1 cellular context compared by ENCODE assay signal in the genomic region with DNA sequence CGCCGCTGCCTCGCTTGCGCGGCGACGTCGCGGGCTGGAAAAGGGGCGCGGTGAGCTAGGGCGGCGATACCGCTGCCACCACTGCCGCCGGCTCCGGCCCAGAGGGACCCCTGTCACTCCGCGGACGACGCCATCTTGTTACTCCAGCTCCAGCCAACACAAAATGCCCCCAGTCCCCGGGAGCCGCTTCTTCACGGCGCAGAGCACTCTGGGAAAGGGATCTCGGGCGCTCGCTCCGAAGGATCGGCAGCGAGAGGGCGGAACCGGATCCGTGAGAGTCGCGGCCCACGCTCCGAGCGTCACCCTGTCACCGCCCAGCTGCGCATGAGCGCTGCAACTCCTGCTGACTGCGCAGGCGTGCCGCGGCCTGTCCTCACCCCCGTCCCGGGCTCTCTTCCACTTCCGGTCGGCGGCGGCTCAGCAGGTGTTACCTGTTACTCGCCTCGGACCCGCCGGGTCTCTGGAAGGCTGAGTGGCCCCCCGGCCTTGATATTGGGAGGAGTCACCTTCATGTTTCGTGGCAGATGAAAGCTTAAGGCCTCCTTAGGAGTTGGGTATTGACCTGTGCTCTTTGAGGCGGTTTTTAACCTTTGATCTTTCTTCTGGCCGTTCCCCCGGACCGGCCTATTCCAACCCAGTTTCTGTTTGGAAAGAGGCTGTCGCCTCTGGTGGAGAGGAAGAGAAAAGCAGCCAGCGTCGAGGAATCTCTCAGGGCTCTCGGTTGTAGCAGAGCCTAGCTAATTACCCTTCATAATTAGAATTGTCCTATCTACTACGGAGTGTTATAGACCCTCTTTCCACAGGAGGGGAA.
TF ChIP-seq lines count a peak whose summit lies in the region.

CSNK1A1 (minus strand) TSS at position 213 of the 811 bp plus-strand sequence. CDS start 475 bp downstream, outside the sequence.

TF ChIP-seq in K562, 482 proteins besides CTCF, POLR2A, EP300 and RAD21 (continued from another document and continues in another):
- TF ChIP-seq, protein P1, sequence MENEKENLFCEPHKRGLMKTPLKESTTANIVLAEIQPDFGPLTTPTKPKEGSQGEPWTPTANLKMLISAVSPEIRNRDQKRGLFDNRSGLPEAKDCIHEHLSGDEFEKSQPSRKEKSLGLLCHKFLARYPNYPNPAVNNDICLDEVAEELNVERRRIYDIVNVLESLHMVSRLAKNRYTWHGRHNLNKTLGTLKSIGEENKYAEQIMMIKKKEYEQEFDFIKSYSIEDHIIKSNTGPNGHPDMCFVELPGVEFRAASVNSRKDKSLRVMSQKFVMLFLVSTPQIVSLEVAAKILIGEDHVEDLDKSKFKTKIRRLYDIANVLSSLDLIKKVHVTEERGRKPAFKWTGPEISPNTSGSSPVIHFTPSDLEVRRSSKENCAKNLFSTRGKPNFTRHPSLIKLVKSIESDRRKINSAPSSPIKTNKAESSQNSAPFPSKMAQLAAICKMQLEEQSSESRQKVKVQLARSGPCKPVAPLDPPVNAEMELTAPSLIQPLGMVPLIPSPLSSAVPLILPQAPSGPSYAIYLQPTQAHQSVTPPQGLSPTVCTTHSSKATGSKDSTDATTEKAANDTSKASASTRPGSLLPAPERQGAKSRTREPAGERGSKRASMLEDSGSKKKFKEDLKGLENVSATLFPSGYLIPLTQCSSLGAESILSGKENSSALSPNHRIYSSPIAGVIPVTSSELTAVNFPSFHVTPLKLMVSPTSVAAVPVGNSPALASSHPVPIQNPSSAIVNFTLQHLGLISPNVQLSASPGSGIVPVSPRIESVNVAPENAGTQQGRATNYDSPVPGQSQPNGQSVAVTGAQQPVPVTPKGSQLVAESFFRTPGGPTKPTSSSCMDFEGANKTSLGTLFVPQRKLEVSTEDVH (IDR thresholded peaks at IDR 0.05; ENCODE audit: low read depth, partially characterized antibody) = peak; percentile 49
- TF ChIP-seq, protein P2, sequence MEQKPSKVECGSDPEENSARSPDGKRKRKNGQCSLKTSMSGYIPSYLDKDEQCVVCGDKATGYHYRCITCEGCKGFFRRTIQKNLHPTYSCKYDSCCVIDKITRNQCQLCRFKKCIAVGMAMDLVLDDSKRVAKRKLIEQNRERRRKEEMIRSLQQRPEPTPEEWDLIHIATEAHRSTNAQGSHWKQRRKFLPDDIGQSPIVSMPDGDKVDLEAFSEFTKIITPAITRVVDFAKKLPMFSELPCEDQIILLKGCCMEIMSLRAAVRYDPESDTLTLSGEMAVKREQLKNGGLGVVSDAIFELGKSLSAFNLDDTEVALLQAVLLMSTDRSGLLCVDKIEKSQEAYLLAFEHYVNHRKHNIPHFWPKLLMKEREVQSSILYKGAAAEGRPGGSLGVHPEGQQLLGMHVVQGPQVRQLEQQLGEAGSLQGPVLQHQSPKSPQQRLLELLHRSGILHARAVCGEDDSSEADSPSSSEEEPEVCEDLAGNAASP (IDR thresholded peaks at IDR 0.05) = no peak
- TF ChIP-seq, protein P3, sequence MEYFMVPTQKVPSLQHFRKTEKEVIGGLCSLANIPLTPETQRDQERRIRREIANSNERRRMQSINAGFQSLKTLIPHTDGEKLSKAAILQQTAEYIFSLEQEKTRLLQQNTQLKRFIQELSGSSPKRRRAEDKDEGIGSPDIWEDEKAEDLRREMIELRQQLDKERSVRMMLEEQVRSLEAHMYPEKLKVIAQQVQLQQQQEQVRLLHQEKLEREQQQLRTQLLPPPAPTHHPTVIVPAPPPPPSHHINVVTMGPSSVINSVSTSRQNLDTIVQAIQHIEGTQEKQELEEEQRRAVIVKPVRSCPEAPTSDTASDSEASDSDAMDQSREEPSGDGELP (CRISPR knock-in tag; IDR thresholded peaks at IDR 0.05; ENCODE audit: borderline replicate concordance) = peak; percentile 92
- TF ChIP-seq HDAC2 (IDR thresholded peaks at IDR 0.05) (peak; percentile 69; the same call in 1 of the 2 replicates), MYC (IDR thresholded peaks at IDR 0.05; ENCODE audit: low read depth, low read length) (no peak; the same call in none of the 2 replicates), MYC (CRISPR knock-in tag; IDR thresholded peaks at IDR 0.05; ENCODE audit: borderline replicate concordance, low read depth) (0 out of 2 replicates have a peak, but pooled peaks have one; percentile 35), PBX2 (CRISPR knock-in tag; IDR thresholded peaks at IDR 0.05; ENCODE audit: low read depth) (no peak), PBX2 (tag; conservative IDR thresholded peaks at IDR 0.05; ENCODE audit: low read depth) (no peak), POLR2B (IDR thresholded peaks at IDR 0.05; ENCODE audit: low read depth, partially characterized antibody) (peak; percentile 95), HDAC6 (IDR thresholded peaks at IDR 0.05; ENCODE audit: low read depth, low read length) (no peak), CREB1 (IDR thresholded peaks at IDR 0.05) (peak; percentile 75), CREB1 (CRISPR knock-in tag; IDR thresholded peaks at IDR 0.05) (peak; percentile 88), GABPB1 (CRISPR knock-in tag; IDR thresholded peaks at IDR 0.05) (peak; percentile 98), TAF9B (IDR thresholded peaks at IDR 0.05; ENCODE audit: partially characterized antibody) (peak; percentile 95), HDAC3 (IDR thresholded peaks at IDR 0.05; ENCODE audit: borderline replicate concordance, partially characterized antibody) (no peak), TFAM (CRISPR knock-in tag; conservative IDR thresholded peaks at IDR 0.05) (no peak), ARNT (IDR thresholded peaks at IDR 0.05) (peak in 1 of 2 experiments; percentile 66; a peak in 2 of 4 replicates), ZNF41 (CRISPR knock-in tag; conservative IDR thresholded peaks at IDR 0.05) (0 out of 2 replicates have a peak, but pooled peaks have one; percentile 59), BRF1 (IDR thresholded peaks at IDR 0.05; ENCODE audit: borderline replicate concordance, extremely low read depth, insufficient read length) (no peak), NONO (IDR thresholded peaks at IDR 0.05; ENCODE audit: low read depth in 2 of 2, low read length in 1 of 2) (0 out of 4 replicates have a peak, but pooled peaks of 1 of the 2 experiments have one; percentile 9), ETV5 (CRISPR knock-in tag; IDR thresholded peaks at IDR 0.05; ENCODE audit: low read depth) (peak; percentile 97), L3MBTL2 (IDR thresholded peaks at IDR 0.05) (peak; percentile 89), ESRRA (IDR thresholded peaks at IDR 0.05; ENCODE audit: borderline replicate concordance, low read depth) (peak; percentile 60; the same call in 1 of the 2 replicates), RB1 (IDR thresholded peaks at IDR 0.05; ENCODE audit: low read depth) (peak; percentile 71; the same call in 1 of the 2 replicates), JUND (IDR thresholded peaks at IDR 0.05; ENCODE audit: borderline replicate concordance, low read depth, low read length) (peak; percentile 43), JUND (tag; IDR thresholded peaks at IDR 0.05; ENCODE audit: borderline replicate concordance, low read depth, low read length) (peak; percentile 26; the same call in 1 of the 3 replicates), PHF21A (IDR thresholded peaks at IDR 0.05; ENCODE audit: borderline replicate concordance, low read depth) (peak; percentile 41; the same call in 1 of the 2 replicates), ZNF347 (CRISPR knock-in tag; IDR thresholded peaks at IDR 0.05; ENCODE audit: low read depth) (no peak), ZBTB7A (IDR thresholded peaks at IDR 0.05; ENCODE audit: borderline replicate concordance, control insufficient read depth, low read depth, low read length) (peak; percentile 96), PRDM10 (IDR thresholded peaks at IDR 0.05; ENCODE audit: partially characterized antibody) (peak; percentile 89), BHLHE40 (IDR thresholded peaks at IDR 0.05; ENCODE audit: low read length) (peak; percentile 22; the same call in 1 of the 2 replicates), ZNF224 (CRISPR knock-in tag; IDR thresholded peaks at IDR 0.05) (no peak), MAFF (IDR thresholded peaks at IDR 0.05; ENCODE audit: low read length) (no peak), NR2C2 (CRISPR knock-in tag; IDR thresholded peaks at IDR 0.05) (peak; percentile 80; the same call in 1 of the 2 replicates), NR2C2 (tag; IDR thresholded peaks at IDR 0.05) (peak; percentile 98), PHF8 (IDR thresholded peaks at IDR 0.05; ENCODE audit: borderline replicate concordance, low read length) (peak; percentile 93; the same call in 1 of the 2 replicates), DIDO1 (tag; IDR thresholded peaks at IDR 0.05; ENCODE audit: low read depth) (peak; percentile 62; the same call in 1 of the 2 replicates), TCFL5 (CRISPR knock-in tag; conservative IDR thresholded peaks at IDR 0.05) (no peak), HNRNPLL (IDR thresholded peaks at IDR 0.05; ENCODE audit: low read depth, low read length, poor library complexity, severe bottlenecking) (peak; percentile 78), HMG20B (CRISPR knock-in tag; IDR thresholded peaks at IDR 0.05) (no peak), CBFB (CRISPR knock-in tag; IDR thresholded peaks at IDR 0.05) (0 out of 2 replicates have a peak, but pooled peaks have one; percentile 68), C11orf30 (IDR thresholded peaks at IDR 0.05; ENCODE audit: low read depth) (peak; percentile 77), FOXK2 (conservative IDR thresholded peaks at IDR 0.05 in 1 of 2, IDR thresholded peaks at IDR 0.05 in 1 of 2; ENCODE audit: low read depth in 2 of 2) (peak; percentile 58 to 68; a peak in 2 of 4 replicates), ZNF134 (CRISPR knock-in tag; conservative IDR thresholded peaks at IDR 0.05) (peak; percentile 99), SPI1 (IDR thresholded peaks at IDR 0.05; ENCODE audit: borderline replicate concordance, low read depth, low read length) (peak; percentile 67; the same call in 1 of the 2 replicates), CBFA2T2 (conservative IDR thresholded peaks at IDR 0.05) (no peak), COPS2 (conservative IDR thresholded peaks at IDR 0.05) (no peak), PML (IDR thresholded peaks at IDR 0.05; ENCODE audit: low read length) (peak; percentile 77)
- TF ChIP-seq, protein P4, sequence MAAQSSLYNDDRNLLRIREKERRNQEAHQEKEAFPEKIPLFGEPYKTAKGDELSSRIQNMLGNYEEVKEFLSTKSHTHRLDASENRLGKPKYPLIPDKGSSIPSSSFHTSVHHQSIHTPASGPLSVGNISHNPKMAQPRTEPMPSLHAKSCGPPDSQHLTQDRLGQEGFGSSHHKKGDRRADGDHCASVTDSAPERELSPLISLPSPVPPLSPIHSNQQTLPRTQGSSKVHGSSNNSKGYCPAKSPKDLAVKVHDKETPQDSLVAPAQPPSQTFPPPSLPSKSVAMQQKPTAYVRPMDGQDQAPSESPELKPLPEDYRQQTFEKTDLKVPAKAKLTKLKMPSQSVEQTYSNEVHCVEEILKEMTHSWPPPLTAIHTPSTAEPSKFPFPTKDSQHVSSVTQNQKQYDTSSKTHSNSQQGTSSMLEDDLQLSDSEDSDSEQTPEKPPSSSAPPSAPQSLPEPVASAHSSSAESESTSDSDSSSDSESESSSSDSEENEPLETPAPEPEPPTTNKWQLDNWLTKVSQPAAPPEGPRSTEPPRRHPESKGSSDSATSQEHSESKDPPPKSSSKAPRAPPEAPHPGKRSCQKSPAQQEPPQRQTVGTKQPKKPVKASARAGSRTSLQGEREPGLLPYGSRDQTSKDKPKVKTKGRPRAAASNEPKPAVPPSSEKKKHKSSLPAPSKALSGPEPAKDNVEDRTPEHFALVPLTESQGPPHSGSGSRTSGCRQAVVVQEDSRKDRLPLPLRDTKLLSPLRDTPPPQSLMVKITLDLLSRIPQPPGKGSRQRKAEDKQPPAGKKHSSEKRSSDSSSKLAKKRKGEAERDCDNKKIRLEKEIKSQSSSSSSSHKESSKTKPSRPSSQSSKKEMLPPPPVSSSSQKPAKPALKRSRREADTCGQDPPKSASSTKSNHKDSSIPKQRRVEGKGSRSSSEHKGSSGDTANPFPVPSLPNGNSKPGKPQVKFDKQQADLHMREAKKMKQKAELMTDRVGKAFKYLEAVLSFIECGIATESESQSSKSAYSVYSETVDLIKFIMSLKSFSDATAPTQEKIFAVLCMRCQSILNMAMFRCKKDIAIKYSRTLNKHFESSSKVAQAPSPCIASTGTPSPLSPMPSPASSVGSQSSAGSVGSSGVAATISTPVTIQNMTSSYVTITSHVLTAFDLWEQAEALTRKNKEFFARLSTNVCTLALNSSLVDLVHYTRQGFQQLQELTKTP (IDR thresholded peaks at IDR 0.05; ENCODE audit: low read depth in 1 of 2, partially characterized antibody in 2 of 2) = peak in 1 of 2 experiments; percentile 66
